9 cellular contexts compared by ENCODE assay signal in genomic region chr14:65373671-65374039, GRCh38. TPM values are rescaled to one million over a fixed set of nuclear protein-coding genes. Genes with fewer than 3 reads are reported as not detected.
DNase-seq lines count a peak whose midpoint lies in the region; ATAC-seq and TF ChIP-seq lines count a peak whose summit lies in the region.
"Had no signal": no experiment of that assay in that cellular context is flagged by ENCODE, and none has a peak within 500 bp of the region (broad histone marks: within the 10 kb centered on the region; RNA-seq: fewer than 3 reads in every experiment).

No MANE protein-coding gene starts in this region.

- H3K9me3 Mint-ChIP-seq in activated naive CD4-positive, alpha-beta T cell treated with anti-CD3 and anti-CD28 coated beads, Interleukin-2, amount 10 ng/mL, durations not matched to agents 7 days and 5 days, result no peaks in the 10 kb centered on the region
- no peaks in the 10 kb centered on the region for H3K9me3 Mint-ChIP-seq in WTC11

- peaks cover 31% of the 10 kb centered on the region for H3K36me3 Mint-ChIP-seq in activated naive CD4-positive, alpha-beta T cell treated with anti-CD3 and anti-CD28 coated beads, Interleukin-2, amount 10 ng/mL, durations not matched to agents 7 days and 5 days
- no peaks in the 10 kb centered on the region for H3K36me3 Mint-ChIP-seq in WTC11

- H3K4me3 Mint-ChIP-seq in activated naive CD4-positive, alpha-beta T cell treated with anti-CD3 and anti-CD28 coated beads, Interleukin-2, amount 10 ng/mL, durations not matched to agents 7 days and 5 days, result no peak overlapping the region
- no peak overlapping the region for H3K4me3 Mint-ChIP-seq in WTC11

- H3K4me1 Mint-ChIP-seq in activated naive CD4-positive, alpha-beta T cell treated with anti-CD3 and anti-CD28 coated beads, Interleukin-2, amount 10 ng/mL, durations not matched to agents 7 days and 5 days, result peaks cover 50% of the 10 kb centered on the region
- H3K4me1 Mint-ChIP-seq in WTC11, result peaks cover 27% of the 10 kb centered on the region

- no peak for TF ChIP-seq CTCF in WTC11 (IDR thresholded peaks at IDR 0.05)
- TF ChIP-seq CTCF in kidney epithelial cell (IDR thresholded peaks at IDR 0.05; ENCODE audit: insufficient read depth, low read length, poor library complexity, severe bottlenecking), result peak; percentile 10

- H3K36me3 ChIP-seq in kidney epithelial cell (ENCODE audit: control insufficient read depth, insufficient read depth, low read length), result no peaks in the 10 kb centered on the region
- H3K36me3 ChIP-seq: sigmoid colon had no signal

- ATAC-seq in WTC11, result peak; percentile 16; the same call in 1 of the 2 replicates

- H3K27me3 Mint-ChIP-seq in activated naive CD4-positive, alpha-beta T cell treated with anti-CD3 and anti-CD28 coated beads, Interleukin-2, amount 10 ng/mL, durations not matched to agents 7 days and 5 days, result no peaks in the 10 kb centered on the region
- no peaks in the 10 kb centered on the region for H3K27me3 Mint-ChIP-seq in WTC11 (ENCODE audit: low read depth)

- POLR2A ChIA-PET in WTC11 (lab: Charles Lee), result no interaction called here

- H3K27ac Mint-ChIP-seq in activated naive CD4-positive, alpha-beta T cell treated with anti-CD3 and anti-CD28 coated beads, Interleukin-2, amount 10 ng/mL, durations not matched to agents 7 days and 5 days, result peak overlapping the region; percentile 58
- no peak overlapping the region for H3K27ac Mint-ChIP-seq in WTC11

- no peak for DNase-seq in activated naive CD4-positive, alpha-beta T cell treated with anti-CD3 and anti-CD28 coated beads, Interleukin-2, amount 10 ng/mL, durations not matched to agents 7 days and 5 days
- no peak for DNase-seq in activated naive CD4-positive, alpha-beta T cell treated with anti-CD3 and anti-CD28 coated beads, Interleukin-2, amount 50 U/mL, for 16 hours
- DNase-seq in WTC11 (ENCODE audit: low spot score), result no peak
- no peak for DNase-seq in kidney epithelial cell (ENCODE audit: low read depth)
- peak; percentile 85 for DNase-seq in superior temporal gyrus (ENCODE audit: extremely low spot score)
- DNase-seq in activated effector memory CD4-positive, alpha-beta T cell treated with anti-CD3 and anti-CD28 coated beads, Interleukin-2, amount 50 U/mL, for 16 hours, result no peak
- no peak for DNase-seq in NCI-H82 treated with DMSO at 0.1 percent for 48 hours (lab: John Stamatoyannopoulos, UW; ENCODE audit: unreplicated experiment)
- no peak for DNase-seq in NOMO-1 treated with DMSO at 0.1 percent for 48 hours (lab: John Stamatoyannopoulos, UW; ENCODE audit: unreplicated experiment)
- DNase-seq: sigmoid colon had no signal

- H3K4me3 ChIP-seq in kidney epithelial cell (ENCODE audit: low read depth, low read length), result no peak overlapping the region
- H3K4me3 ChIP-seq: sigmoid colon had no signal

- CTCF ChIA-PET in activated naive CD4-positive, alpha-beta T cell treated with anti-CD3 and anti-CD28 coated beads, Interleukin-2, amount 10 ng/mL, durations not matched to agents 7 days and 5 days (lab: Charles Lee), result interaction anchor here (0.7 kb wide), 1 partner anchor 28 kb away, joined by 3 read pairs; no protein-coding TSS in a partner anchor
- CTCF ChIA-PET in WTC11 (lab: Charles Lee), result no interaction called here

- H3K27me3 ChIP-seq in kidney epithelial cell (ENCODE audit: control insufficient read depth, insufficient read depth, low read length), result no peaks in the 10 kb centered on the region

TF ChIP-seq in WTC11, 78 proteins besides CTCF, POLR2A, EP300 and RAD21:
- no peak for TF ChIP-seq SP1 (CRISPR knock-in tag; conservative IDR thresholded peaks at IDR 0.05)
- no peak for TF ChIP-seq NFE2L1 (CRISPR knock-in tag; IDR thresholded peaks at IDR 0.05)

RNA-seq across cellular contexts. Expression of gene FUT8, which starts 38.9 kb away (rescaled TPM):
- 28.6 to 37.9 TPM (median 31.9 TPM) in 3 replicates for total RNA-seq in WTC11 (2021)
- 39.4 and 44.3 TPM in 2 replicates for total RNA-seq in kidney epithelial cell
